Comparison of ENCODE assay signal across 26 cellular contexts in the genomic region with DNA sequence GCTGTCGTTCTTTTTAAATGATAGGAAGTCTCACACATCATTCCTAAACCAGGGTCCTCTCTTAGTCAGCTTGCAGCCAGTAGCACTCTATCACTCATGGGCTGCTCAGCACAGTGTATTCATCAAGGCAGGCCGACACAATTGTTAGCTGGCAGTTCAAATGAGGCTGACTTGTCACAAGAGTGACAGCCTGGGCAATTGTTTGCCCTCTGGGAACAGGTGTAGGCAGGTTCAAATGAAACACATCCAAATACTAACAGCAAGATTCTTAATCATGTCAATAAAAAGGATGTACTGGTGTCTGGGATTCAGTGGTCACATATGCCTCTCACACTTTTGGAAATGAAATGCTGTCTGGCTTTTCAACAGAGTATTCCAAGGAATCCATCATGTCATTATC.
"Had no signal": no experiment of that assay in that cellular context is flagged by ENCODE, and none has a peak within 500 bp of the region (broad histone marks: within the 10 kb centered on the region; RNA-seq: fewer than 3 reads in every experiment).

No MANE protein-coding gene starts in this region.

- ATAC-seq: activated CD4-positive, alpha-beta T cell treated with anti-CD3 and anti-CD28 coated beads for 36 hours; activated naive CD4-positive, alpha-beta T cell treated with anti-CD3 and anti-CD28 coated beads, Interleukin-2, amount 50 U/mL, for 72 hours; activated T-cell treated with anti-CD3 and anti-CD28 coated beads, Interleukin-2, amount 50 U/mL, for 72 hours; esophagus mucosa; left cardiac atrium; left ventricle myocardium superior; mucosa of descending colon; natural killer cell treated with Interleukin-12 subunit alpha and Interleukin-12 subunit beta and Interleukin-15 and Interleukin-18, amount 100 ng/mL, for 72 hours; pancreas; stimulated activated memory B cell treated with anti-CD40 and anti-IgM and Interleukin-4, amounts not matched to agents 10 μg/mL and 1 μg/mL and 100 μg/mL, for 72 hours; upper lobe of right lung had no signal

- DNase-seq: activated B cell treated with CpG ODN at 0.5 μM for 24 hours; activated CD4-positive, alpha-beta T cell treated with anti-CD3 and anti-CD28 coated beads for 36 hours; activated CD4-positive, alpha-beta T cell treated with anti-CD3 and anti-CD28 coated beads, Interleukin-2, amount 50 U/mL, for 4 hours; activated naive CD4-positive, alpha-beta T cell; activated T-cell treated with anti-CD3 and anti-CD28 coated beads for 4 hours; activated T-cell treated with anti-CD3 and anti-CD28 coated beads, Interleukin-2, amount 50 U/mL, for 72 hours; central memory CD4-positive, alpha-beta T cell; endodermal cell; foreskin fibroblast; head of caudate nucleus; hippocampal formation; left cardiac atrium; left ventricle myocardium superior; mucosa of descending colon; pancreas; sigmoid colon; small intestine; stimulated activated CD4-positive, alpha-beta T cell treated with anti-CD3 and anti-CD28 coated beads, Interleukin-4, amount 100 ng/mL, for 4 hours; stimulated activated CD8-positive, alpha-beta memory T cell treated with anti-CD3 and anti-CD28 coated beads, Interleukin-4, amount 100 ng/mL, for 48 hours; stomach; tibial artery; upper lobe of right lung had no signal
